Comparison of ENCODE assay signal across 15 cellular contexts in the genomic region with DNA sequence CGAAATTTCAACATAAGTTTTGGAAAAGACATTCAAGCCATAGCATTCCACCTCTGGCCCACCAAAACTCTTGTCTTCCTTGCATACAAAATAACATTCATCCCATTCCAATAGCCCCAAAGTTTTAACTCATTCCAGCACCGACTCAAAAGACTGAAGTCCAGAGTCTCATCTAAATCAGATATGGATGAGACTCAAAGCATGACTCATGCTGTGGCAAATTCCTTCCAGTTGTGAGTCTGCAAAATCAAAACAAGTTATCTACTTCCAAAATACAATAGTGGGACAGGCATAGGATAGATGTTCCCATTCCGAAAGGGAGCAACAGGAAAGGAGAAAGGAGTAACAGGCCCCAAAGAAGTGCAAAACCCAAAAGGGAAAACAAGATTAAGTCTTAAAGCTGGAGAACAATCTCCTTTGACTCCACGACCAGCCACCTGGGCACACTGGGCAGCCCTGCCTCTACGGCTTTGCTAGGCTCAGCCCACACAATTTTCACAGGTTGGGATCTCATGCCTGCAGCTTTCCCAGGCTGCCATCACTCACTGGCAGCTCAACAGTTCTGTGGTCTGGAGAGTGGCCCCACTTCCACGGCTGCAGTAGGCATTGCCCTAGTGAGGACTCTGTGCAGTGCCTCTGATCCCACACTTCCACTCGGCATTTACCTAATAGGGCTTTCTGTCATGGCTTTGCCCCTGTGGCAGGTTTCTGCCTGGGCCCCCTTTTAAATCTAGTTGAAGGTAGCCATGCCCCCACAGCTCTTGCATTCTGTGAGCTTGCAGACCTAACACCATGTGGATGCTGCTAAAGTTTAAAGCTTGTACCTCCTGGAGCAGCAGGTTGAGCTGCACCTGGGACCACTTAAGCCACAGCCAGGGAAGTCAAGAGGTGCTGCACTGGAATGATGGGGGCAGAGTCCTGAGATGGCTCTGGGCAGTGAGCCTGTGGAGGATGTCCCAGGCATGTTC. TPM values are rescaled to one million over a fixed set of nuclear protein-coding genes. Genes with fewer than 3 reads are reported as not detected.
DNase-seq lines count a peak whose midpoint lies in the region; ATAC-seq and FAIRE-seq lines count a peak whose summit lies in the region.
"Had no signal": no experiment of that assay in that cellular context is flagged by ENCODE, and none has a peak within 500 bp of the region (broad histone marks: within the 10 kb centered on the region; RNA-seq: fewer than 3 reads in every experiment).

No MANE protein-coding gene starts in this region.

- no peak for ATAC-seq in Right ventricle myocardium superior (ENCODE audit: poor library complexity)
- no peak for ATAC-seq in HG03135 (IDR thresholded peaks at IDR 0.05; ENCODE audit: unreplicated experiment)
- no peak for ATAC-seq in GM21825 (IDR thresholded peaks at IDR 0.05; ENCODE audit: unreplicated experiment)

- intact Hi-C loops in cardiac septum (cut with DNase I) (no loop called here), Right ventricle myocardium superior (cut with DNase I) (no loop called here)

- no peak for FAIRE-seq in urothelium cell line (lab: Jason Lieb, UNC)
- FAIRE-seq: kidney had no signal

- peak; percentile 9 for DNase-seq in cardiac septum (ENCODE audit: low spot score)
- DNase-seq in Right ventricle myocardium superior = no peak
- peak; percentile 26 for DNase-seq in amniotic epithelial cell (ENCODE audit: low read depth)
- peak; percentile 49 for DNase-seq in islet precursor cell
- DNase-seq in urothelium cell line (ENCODE audit: low spot score) = peak; percentile 7
- DNase-seq in inferior parietal cortex (ENCODE audit: extremely low spot score) = no peak
- DNase-seq: activated B cell treated with CpG ODN at 0.5 μM for 24 hours, activated T-cell treated with anti-CD3 and anti-CD28 coated beads for 4 hours, AML-193, kidney, NCI-H1092 treated with DMSO at 0.1 percent for 48 hours, NCI-H345, testis had no signal

RNA-seq across cellular contexts. Expression of a gene that starts 51.0 kb away (rescaled TPM):
- total RNA-seq in cardiac septum = 0.51 TPM
- 1.0 TPM for total RNA-seq in Right ventricle myocardium superior

Comparison
In these comparisons a context has a peak if more than half of its experiments do, and no peak if none do; other contexts are left out.
1. DNase-seq: peak in cardiac septum (single experiment), amniotic epithelial cell (single experiment), islet precursor cell (single experiment) and urothelium cell line (single experiment); none in Right ventricle myocardium superior (single experiment) and inferior parietal cortex (single experiment).